In genomic region chr14:99764222-99764706, GRCh38 we compare ENCODE assay signal across 21 cellular contexts. TPM values are rescaled to one million over a fixed set of nuclear protein-coding genes. Genes with fewer than 3 reads are reported as not detected.
DNase-seq lines count a peak whose midpoint lies in the region; ATAC-seq, FAIRE-seq and TF ChIP-seq lines count a peak whose summit lies in the region.
"Had no signal": no experiment of that assay in that cellular context is flagged by ENCODE, and none has a peak within 500 bp of the region (broad histone marks: within the 10 kb centered on the region; RNA-seq: fewer than 3 reads in every experiment).

No MANE protein-coding gene starts in this region.

- TF ChIP-seq POLR2A in H1 (IDR thresholded peaks at IDR 0.05; ENCODE audit: control extremely low read depth in 1 of 2, low read depth in 2 of 2, low read length in 2 of 2) = no peak

- H3K27ac Mint-ChIP-seq in activated CD4-positive, alpha-beta memory T cell treated with anti-CD3 and anti-CD28 coated beads for 36 hours = no peak overlapping the region
- H3K27ac Mint-ChIP-seq: CD4-positive, alpha-beta memory T cell had no signal

- H3K9ac ChIP-seq in H1 (replicated peaks in 1 of 4; ENCODE audit: extremely low read depth in 1 of 4, low read depth in 3 of 4, low read length in 3 of 4) = no peak overlapping the region
- H3K9ac ChIP-seq in muscle layer of colon (ENCODE audit: low read length) = no peak overlapping the region
- H3K9ac ChIP-seq in stomach smooth muscle (ENCODE audit: low read length in 2 of 2) = no peak overlapping the region

- no peaks in the 10 kb centered on the region for H4K20me1 ChIP-seq in H1 (replicated peaks in 1 of 2; ENCODE audit: control insufficient read depth in 1 of 2, insufficient read depth in 2 of 2, low read length in 2 of 2)

- FAIRE-seq in H1 (lab: Jason Lieb, UNC) = no peak
- FAIRE-seq: D721Med, G401.6, GM12892, GM19239, HTR-8/SVneo had no signal

- no peak overlapping the region for H4K91ac ChIP-seq in H1 (replicated peaks; ENCODE audit: insufficient read length, low read length)

- no peak overlapping the region for H2AFZ ChIP-seq in H1 (ENCODE audit: low read length)

- H3K4me1 ChIP-seq in right atrium auricular region (peaks cover 0 to 27% of the 10 kb centered on the region in 2 donors), H1 (replicated peaks in 1 of 4; ENCODE audit: control insufficient read depth in 3 of 4, insufficient read depth in 4 of 4, low read length in 3 of 4) (peaks cover 0 to 7% (median 3%) of the 10 kb centered on the region in 4 experiments; a peak in 2 of 7 replicates), muscle layer of colon (ENCODE audit: insufficient read depth, low read length) (peaks cover 42% of the 10 kb centered on the region), stomach smooth muscle (ENCODE audit: control insufficient read depth, insufficient read depth, low read length) (peaks cover 58% of the 10 kb centered on the region)

- no peaks in the 10 kb centered on the region for H3K9me3 Mint-ChIP-seq in activated CD4-positive, alpha-beta memory T cell treated with anti-CD3 and anti-CD28 coated beads for 36 hours
- H3K9me3 Mint-ChIP-seq: CD4-positive, alpha-beta memory T cell had no signal

- H3K23ac ChIP-seq in H1 (ENCODE audit: insufficient read length) = no peak overlapping the region

- no peak overlapping the region for H3K4ac ChIP-seq in H1 (replicated peaks; ENCODE audit: insufficient read length, low read depth, low read length)

- no peak overlapping the region for H2BK20ac ChIP-seq in H1 (ENCODE audit: low read length)

- H3K9me3 ChIP-seq in right atrium auricular region (no peaks in the 10 kb centered on the region), H1 (ENCODE audit: insufficient read depth in 2 of 2, low read depth in 1 of 2, low read length in 1 of 2) (no peaks in the 10 kb centered on the region), muscle layer of colon (ENCODE audit: low read length) (no peaks in the 10 kb centered on the region), stomach smooth muscle (ENCODE audit: control insufficient read depth in 2 of 2, low read length in 2 of 2) (no peaks in the 10 kb centered on the region)

- no peak overlapping the region for H2AK5ac ChIP-seq in H1 (ENCODE audit: low read depth, low read length)

- H3K18ac ChIP-seq in H1 (ENCODE audit: extremely low read depth, low read length) = no peak overlapping the region

- H3K27me3 Mint-ChIP-seq in activated CD4-positive, alpha-beta memory T cell treated with anti-CD3 and anti-CD28 coated beads for 36 hours = peaks cover 10% of the 10 kb centered on the region

- no peak for TF ChIP-seq RAD21 in H1 (IDR thresholded peaks at IDR 0.05 in 1 of 2, conservative IDR thresholded peaks at IDR 0.05 in 1 of 2; ENCODE audit: low read depth in 2 of 2, low read length in 2 of 2)

- H3K56ac ChIP-seq in H1 (replicated peaks; ENCODE audit: insufficient read length, low read depth, low read length) = no peak overlapping the region

- DNase-seq in cardiac septum (ENCODE audit: low spot score) (peak; percentile 46), right atrium auricular region (ENCODE audit: low spot score) (no peak), H1 (ENCODE audit: low read depth in 1 of 2, low spot score in 2 of 2) (no peak)
- DNase-seq in activated CD4-positive, alpha-beta memory T cell treated with anti-CD3 and anti-CD28 coated beads for 36 hours = no peak
- DNase-seq: ACHN; CD4-positive, alpha-beta memory T cell; DMS153; DMS79 treated with DMSO at 0.1 percent for 48 hours; EL; HCEC 1CT; KBM-7 had no signal

- POLR2A ChIA-PET in H1 (lab: Charles Lee; ENCODE audit: partially characterized antibody) = interaction anchor here (2.5 kb wide), 1 partner anchor 10 kb away, joined by 8 read pairs; no protein-coding TSS in a partner anchor
- POLR2A ChIA-PET in activated CD4-positive, alpha-beta memory T cell treated with anti-CD3 and anti-CD28 coated beads for 36 hours (lab: Charles Lee) = no interaction called here

- H2BK120ac ChIP-seq in H1 (replicated peaks; ENCODE audit: low read depth, low read length) = no peak overlapping the region

- WGBS in H1 (ENCODE audit: extremely low coverage in 1 of 2, insufficient coverage in 1 of 2, insufficient read length in 1 of 2, insufficient replicate concordance in 2 of 2, low coverage in 1 of 2, low lambda C conversion rate in 2 of 2, missing lambda C conversion rate in 1 of 2), 2 experiments = 94% methylated on average over 11 of the region's 11 CpGs; no CpG with 5 or more reads in 1 of the 2 experiments

- 0 out of 2 replicates have a peak overlapping the region, but pooled peaks have one; percentile 40 for H2BK15ac ChIP-seq in H1 (ENCODE audit: low read length)

- H3K23me2 ChIP-seq in H1 (ENCODE audit: low read depth, low read length) = no peaks in the 10 kb centered on the region

- peak overlapping the region; percentile 15; the same call in 1 of the 2 replicates for H4K8ac ChIP-seq in H1 (ENCODE audit: extremely low read depth, insufficient read depth, low read length)

- no peak overlapping the region for H3K14ac ChIP-seq in H1 (ENCODE audit: insufficient read length)

- H3K4me3 Mint-ChIP-seq in activated CD4-positive, alpha-beta memory T cell treated with anti-CD3 and anti-CD28 coated beads for 36 hours = no peak overlapping the region
- H3K4me3 Mint-ChIP-seq: CD4-positive, alpha-beta memory T cell had no signal

- CTCF ChIA-PET in H1 (lab: Charles Lee; ENCODE audit: partially characterized antibody) = interaction anchor here (0.6 to 2.4 kb wide), 7 partner anchors 10 to 183 kb away, joined by 3 to 6 read pairs (median 3); no protein-coding TSS in a partner anchor
- CTCF ChIA-PET in activated CD4-positive, alpha-beta memory T cell treated with anti-CD3 and anti-CD28 coated beads for 36 hours (lab: Charles Lee) = no interaction called here

- H3K36me3 ChIP-seq in right atrium auricular region = no peaks in the 10 kb centered on the region
- H3K36me3 ChIP-seq in H1 (ENCODE audit: control insufficient read depth in 2 of 4, insufficient read depth in 4 of 4, low read length in 3 of 4) = no peaks in the 10 kb centered on the region
- no peaks in the 10 kb centered on the region for H3K36me3 ChIP-seq in muscle layer of colon (ENCODE audit: insufficient read depth, low read length)
- H3K36me3 ChIP-seq in stomach smooth muscle (ENCODE audit: control insufficient read depth in 2 of 2, insufficient read depth in 2 of 2, low read length in 2 of 2) = peaks cover 0 to 4% of the 10 kb centered on the region in 2 donors

- intact Hi-C loops in cardiac septum (cut with DNase I) = no loop called here
- intact Hi-C loops in activated CD4-positive, alpha-beta memory T cell treated with anti-CD3 and anti-CD28 coated beads for 36 hours (cut with micrococcal nuclease) = no loop called here

- H3K27me3 ChIP-seq in right atrium auricular region (no peaks in the 10 kb centered on the region), H1 (replicated peaks in 1 of 4; ENCODE audit: control insufficient read depth in 3 of 4, extremely low read depth in 1 of 4, insufficient read depth in 3 of 4, low read length in 3 of 4) (no peaks in the 10 kb centered on the region), muscle layer of colon (ENCODE audit: control insufficient read depth in 1 of 2, insufficient read depth in 2 of 2, low read length in 2 of 2) (no peaks in the 10 kb centered on the region), stomach smooth muscle (ENCODE audit: control insufficient read depth in 1 of 2, insufficient read depth in 2 of 2, low read length in 2 of 2) (no peaks in the 10 kb centered on the region)

- no peak for TF ChIP-seq EP300 in H1 (IDR thresholded peaks at IDR 0.05; ENCODE audit: borderline replicate concordance in 1 of 2, low read depth in 2 of 2, low read length in 2 of 2)

- no peaks in the 10 kb centered on the region for H3K79me2 ChIP-seq in H1 (ENCODE audit: control insufficient read depth in 1 of 2, insufficient read depth in 2 of 2, low read length in 2 of 2)

- no peak overlapping the region for H3K4me3 ChIP-seq in right atrium auricular region
- H3K4me3 ChIP-seq in H1 (ENCODE audit: extremely low read depth in 1 of 4, insufficient read depth in 2 of 4, low read depth in 3 of 4, low read length in 4 of 4) = no peak overlapping the region
- no peak overlapping the region for H3K4me3 ChIP-seq in muscle layer of colon (ENCODE audit: low read depth in 1 of 2, low read length in 2 of 2)
- no peak overlapping the region for H3K4me3 ChIP-seq in stomach smooth muscle (ENCODE audit: low read length in 2 of 2)

- H3K36me3 Mint-ChIP-seq in activated CD4-positive, alpha-beta memory T cell treated with anti-CD3 and anti-CD28 coated beads for 36 hours = no peaks in the 10 kb centered on the region
- H3K36me3 Mint-ChIP-seq: CD4-positive, alpha-beta memory T cell had no signal

- ATAC-seq in HG03045 (IDR thresholded peaks at IDR 0.05; ENCODE audit: unreplicated experiment) = no peak
- no peak for ATAC-seq in HG02678 (IDR thresholded peaks at IDR 0.05; ENCODE audit: unreplicated experiment)

- H4K5ac ChIP-seq in H1 (ENCODE audit: insufficient read length, low read depth, low read length) = no peak overlapping the region

- TF ChIP-seq CTCF in right atrium auricular region (IDR thresholded peaks at IDR 0.05) (no peak), H1 (IDR thresholded peaks at IDR 0.05; ENCODE audit: control extremely low read depth in 1 of 3, insufficient read depth in 1 of 3, low read depth in 1 of 3, low read length in 3 of 3) (no peak)

- H3K4me2 ChIP-seq in H1 (ENCODE audit: insufficient read depth in 1 of 2, low read depth in 2 of 2, low read length in 2 of 2) = no peak overlapping the region

- no peak overlapping the region for H2BK12ac ChIP-seq in H1 (ENCODE audit: low read depth, low read length)

- no peaks in the 10 kb centered on the region for H3K79me1 ChIP-seq in H1 (ENCODE audit: low read depth, low read length)

- no peaks in the 10 kb centered on the region for H3K4me1 Mint-ChIP-seq in activated CD4-positive, alpha-beta memory T cell treated with anti-CD3 and anti-CD28 coated beads for 36 hours (ENCODE audit: low read depth)
- H3K4me1 Mint-ChIP-seq: CD4-positive, alpha-beta memory T cell had no signal

- H2BK5ac ChIP-seq in H1 (ENCODE audit: low read depth, low read length) = 0 out of 2 replicates have a peak overlapping the region, but pooled peaks have one; percentile 60

- no peak overlapping the region for H3K27ac ChIP-seq in right atrium auricular region
- H3K27ac ChIP-seq in H1 (ENCODE audit: low read depth, low read length) = no peak overlapping the region
- peak overlapping the region; percentile 0 for H3K27ac ChIP-seq in muscle layer of colon (ENCODE audit: low read depth, low read length)
- H3K27ac ChIP-seq in stomach smooth muscle (ENCODE audit: low read length) = peak overlapping the region; percentile 58
- H3K27ac ChIP-seq: C4-2B had no signal

RNA-seq across cellular contexts. Expression of gene EML1, which starts 28.9 kb away (rescaled TPM):
- 29.9 TPM for total RNA-seq in cardiac septum
- total RNA-seq in right atrium auricular region = 10 to 100 TPM; 28.3 to 30.2 TPM
- 24.7 and 32.9 TPM in 2 replicates for total RNA-seq in H1 (2021; fragmentation: NEBNext Ultra II Directional; extraction: Animal tissue kit (Norgen Biotek cat#: 25700))
- 9.8 and 11.1 TPM in 2 replicates for polyA plus RNA-seq in H1 (2011; rRNA removed)
- polyA plus RNA-seq in H1 (2011; cell fraction: cytosol; rRNA removed) = 11.8 TPM
- polyA plus RNA-seq in H1 (2011; cell fraction: nucleus; rRNA removed) = 30.9 TPM
- 16.6 to 36.3 TPM (median 23.0 TPM) in 4 replicates for polyA plus RNA-seq in H1 (2012, experiment 1 of 2)
- 3.3 TPM for polyA plus RNA-seq in H1 (2012, experiment 2 of 2)
- polyA plus RNA-seq in H1 (2013, experiment 1 of 2) = 6.5 TPM
- 6.7 TPM for polyA plus RNA-seq in H1 (2013, experiment 2 of 2)
- 55.1 and 82.5 TPM in 2 replicates for polyA minus RNA-seq in H1 (2011; rRNA and poly(A)+ RNA removed)
- 20.8 TPM for polyA minus RNA-seq in H1 (2011; cell fraction: cytosol; rRNA and poly(A)+ RNA removed)
- 60.8 TPM for polyA minus RNA-seq in H1 (2011; cell fraction: nucleus; rRNA and poly(A)+ RNA removed)
- 1 to 10 TPM; 1.5 to 1.9 TPM for total RNA-seq in activated CD4-positive, alpha-beta memory T cell treated with anti-CD3 and anti-CD28 coated beads for 36 hours
- polyA plus RNA-seq: CD4-positive, alpha-beta memory T cell had no signal

Comparison
In these comparisons a context has a peak if more than half of its experiments do, and no peak if none do; other contexts are left out.
1. H3K27ac ChIP-seq: peak in muscle layer of colon (single experiment) and stomach smooth muscle (single experiment); none in right atrium auricular region (0 of 2) and H1 (single experiment).